12 cellular contexts compared by ENCODE assay signal in the genomic region with DNA sequence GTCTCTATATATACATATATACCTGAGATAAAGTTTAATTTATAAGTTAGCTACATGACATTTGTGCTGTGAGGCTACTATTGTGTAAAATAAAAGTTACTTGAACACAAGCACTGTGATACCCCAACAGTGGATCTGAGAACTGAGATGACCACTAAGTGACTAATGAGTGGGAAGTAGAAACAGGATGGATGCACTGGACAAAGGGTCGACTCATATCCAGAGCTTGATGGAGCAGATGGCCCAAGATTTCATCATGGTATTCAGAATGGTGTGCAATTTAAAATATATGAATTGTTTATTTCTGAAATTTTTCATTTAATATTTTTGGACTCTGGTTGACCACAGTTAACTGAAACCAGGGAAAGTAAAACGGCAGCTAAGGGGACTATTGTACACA.
DNase-seq lines count a peak whose midpoint lies in the region; ATAC-seq lines count a peak whose summit lies in the region.
"Had no signal": no experiment of that assay in that cellular context is flagged by ENCODE, and none has a peak within 500 bp of the region (broad histone marks: within the 10 kb centered on the region; RNA-seq: fewer than 3 reads in every experiment).

No MANE protein-coding gene starts in this region.

- intact Hi-C loops in naive thymus-derived CD4-positive, alpha-beta T cell (cut with micrococcal nuclease) = no loop called here

- no peaks in the 10 kb centered on the region for H3K27me3 Mint-ChIP-seq in T-helper 2 cell treated with Interferon-gamma antibody and Interleukin-4, amounts not matched to agents 5 μg/mL and 100 μg/mL, for 36 hours (ENCODE audit: low read depth)
- H3K27me3 Mint-ChIP-seq in naive thymus-derived CD4-positive, alpha-beta T cell = no peaks in the 10 kb centered on the region
- H3K27me3 Mint-ChIP-seq: activated CD4-positive, alpha-beta T cell treated with anti-CD3 and anti-CD28 coated beads for 36 hours had no signal

- H3K27me3 ChIP-seq in naive thymus-derived CD4-positive, alpha-beta T cell (ENCODE audit: control insufficient read depth in 2 of 2, insufficient read depth in 2 of 2, low read length in 2 of 2) = no peaks in the 10 kb centered on the region

- peaks cover 16% of the 10 kb centered on the region for H3K9me3 Mint-ChIP-seq in T-helper 2 cell treated with Interferon-gamma antibody and Interleukin-4, amounts not matched to agents 5 μg/mL and 100 μg/mL, for 36 hours
- peaks cover 0 to 6% (median 0%) of the 10 kb centered on the region in 11 donors for H3K9me3 Mint-ChIP-seq in naive thymus-derived CD4-positive, alpha-beta T cell

- H3K36me3 Mint-ChIP-seq in T-helper 2 cell treated with Interferon-gamma antibody and Interleukin-4, amounts not matched to agents 5 μg/mL and 100 μg/mL, for 36 hours (ENCODE audit: low read depth) = no peaks in the 10 kb centered on the region
- H3K36me3 Mint-ChIP-seq in naive thymus-derived CD4-positive, alpha-beta T cell = no peaks in the 10 kb centered on the region

- H3K27ac ChIP-seq in naive thymus-derived CD4-positive, alpha-beta T cell (ENCODE audit: low read depth, low read length) = no peak overlapping the region
- H3K27ac ChIP-seq: SK-N-MC had no signal

- DNase-seq in HPDE6-E6E7 (ENCODE audit: extremely low spot score) (peak; percentile 27), fibroblast of peridontal ligament (ENCODE audit: extremely low read depth) (peak; percentile 1), NCI-H1694 (lab: John Stamatoyannopoulos, UW) (no peak), NCI-H526 (lab: John Stamatoyannopoulos, UW) (no peak)
- no peak for DNase-seq in T-helper 2 cell treated with Interferon-gamma antibody and Interleukin-4, amounts not matched to agents 5 μg/mL and 100 μg/mL, for 36 hours (ENCODE audit: low spot score)
- no peak for DNase-seq in naive thymus-derived CD4-positive, alpha-beta T cell
- DNase-seq: activated CD4-positive, alpha-beta T cell treated with anti-CD3 and anti-CD28 coated beads for 36 hours; activated gamma-delta T cell treated with Interleukin-2 at 50 U/mL for 16 hours; NCI-H2227 treated with DMSO at 0.1 percent for 48 hours had no signal

- ATAC-seq in GM18907 (IDR thresholded peaks at IDR 0.05; ENCODE audit: unreplicated experiment) = peak; percentile 80
- ATAC-seq in HG02642 (IDR thresholded peaks at IDR 0.05; ENCODE audit: poor library complexity, unreplicated experiment) = peak; percentile 83
- ATAC-seq in naive thymus-derived CD4-positive, alpha-beta T cell = no peak
- ATAC-seq: activated CD4-positive, alpha-beta T cell treated with anti-CD3 and anti-CD28 coated beads for 36 hours had no signal

- H3K4me3 ChIP-seq in naive thymus-derived CD4-positive, alpha-beta T cell (ENCODE audit: low read length) = no peak overlapping the region
- H3K4me3 ChIP-seq: SK-N-MC had no signal

- POLR2A ChIA-PET in naive thymus-derived CD4-positive, alpha-beta T cell (lab: Charles Lee) = no interaction called here

- no peaks in the 10 kb centered on the region for H3K9me3 ChIP-seq in naive thymus-derived CD4-positive, alpha-beta T cell (ENCODE audit: control insufficient read depth in 2 of 3, low read length in 3 of 3)

- CTCF ChIA-PET in naive thymus-derived CD4-positive, alpha-beta T cell (lab: Charles Lee) = no interaction called here

- H3K4me1 Mint-ChIP-seq in T-helper 2 cell treated with Interferon-gamma antibody and Interleukin-4, amounts not matched to agents 5 μg/mL and 100 μg/mL, for 36 hours (ENCODE audit: low read depth) = no peaks in the 10 kb centered on the region
- H3K4me1 Mint-ChIP-seq in naive thymus-derived CD4-positive, alpha-beta T cell = no peaks in the 10 kb centered on the region
- H3K4me1 Mint-ChIP-seq: activated CD4-positive, alpha-beta T cell treated with anti-CD3 and anti-CD28 coated beads for 36 hours had no signal

- H3K27ac Mint-ChIP-seq in T-helper 2 cell treated with Interferon-gamma antibody and Interleukin-4, amounts not matched to agents 5 μg/mL and 100 μg/mL, for 36 hours = no peak overlapping the region
- no peak overlapping the region for H3K27ac Mint-ChIP-seq in naive thymus-derived CD4-positive, alpha-beta T cell
- H3K27ac Mint-ChIP-seq: activated CD4-positive, alpha-beta T cell treated with anti-CD3 and anti-CD28 coated beads for 36 hours had no signal

- no peaks in the 10 kb centered on the region for H3K4me1 ChIP-seq in naive thymus-derived CD4-positive, alpha-beta T cell (ENCODE audit: control insufficient read depth in 2 of 2, insufficient read depth in 2 of 2, low read length in 2 of 2)

- no peaks in the 10 kb centered on the region for H3K36me3 ChIP-seq in naive thymus-derived CD4-positive, alpha-beta T cell (ENCODE audit: control insufficient read depth in 2 of 3, insufficient read depth in 3 of 3, low read length in 3 of 3)

- no peak overlapping the region for H3K4me3 Mint-ChIP-seq in T-helper 2 cell treated with Interferon-gamma antibody and Interleukin-4, amounts not matched to agents 5 μg/mL and 100 μg/mL, for 36 hours
- H3K4me3 Mint-ChIP-seq in naive thymus-derived CD4-positive, alpha-beta T cell = no peak overlapping the region
- H3K4me3 Mint-ChIP-seq: activated CD4-positive, alpha-beta T cell treated with anti-CD3 and anti-CD28 coated beads for 36 hours had no signal

Comparison
In these comparisons a context has a peak if more than half of its experiments do, and no peak if none do; other contexts are left out.
1. DNase-seq: peak in HPDE6-E6E7 (single experiment) and fibroblast of peridontal ligament (single experiment); none in T-helper 2 cell treated with Interferon-gamma antibody and Interleukin-4, amounts not matched to agents 5 μg/mL and 100 μg/mL, for 36 hours (single experiment), NCI-H1694 (single experiment), NCI-H526 (0 of 2) and naive thymus-derived CD4-positive, alpha-beta T cell (0 of 9).